Comparison of ENCODE assay signal across 1 cellular context in the genomic region with DNA sequence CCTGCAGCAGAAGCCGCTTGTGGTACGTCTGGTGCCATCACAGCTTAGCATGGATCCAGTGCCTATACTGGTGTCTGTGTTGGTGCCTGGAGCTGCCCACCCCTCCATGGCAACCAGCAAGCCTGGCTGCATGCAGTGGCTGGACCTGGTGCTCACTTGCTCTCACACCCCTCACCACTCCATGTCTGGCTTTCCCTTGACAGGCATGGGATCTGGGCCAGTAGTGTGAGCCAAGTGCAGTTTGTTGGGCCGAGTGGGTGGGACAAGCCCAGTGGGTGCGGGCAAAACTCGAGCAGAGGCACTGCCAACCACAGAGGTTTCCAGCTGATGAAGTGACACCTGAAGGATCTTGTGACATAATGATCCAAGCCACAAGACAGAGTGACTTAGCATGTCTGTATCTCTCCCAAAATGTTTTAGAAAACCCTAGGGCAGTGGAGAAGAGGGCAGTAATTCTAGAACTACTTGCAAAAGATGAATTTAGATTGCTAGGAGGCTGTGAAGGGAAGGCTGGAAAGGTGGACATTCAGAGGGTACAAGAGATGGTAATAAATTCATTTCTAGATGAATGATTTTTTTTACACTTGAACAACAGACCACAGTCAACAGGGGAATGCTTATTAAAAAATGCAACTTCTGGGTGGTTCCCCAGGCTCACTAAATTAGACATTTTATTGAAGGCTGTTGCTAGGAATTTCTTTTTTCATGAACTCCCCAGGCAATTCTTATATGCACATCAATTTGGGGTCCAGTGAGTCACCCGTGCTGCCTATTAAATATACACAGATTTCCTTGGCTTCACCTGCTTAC.
A peak's percentile ranks its signal among the peaks of the same experiment; 100 is the strongest.
TF ChIP-seq lines count a peak whose summit lies in the region.

No MANE protein-coding gene starts in this region.

TF ChIP-seq in GM12878, 131 proteins besides CTCF, POLR2A, EP300 and RAD21 (continued from another document):
- TF ChIP-seq, protein P1, sequence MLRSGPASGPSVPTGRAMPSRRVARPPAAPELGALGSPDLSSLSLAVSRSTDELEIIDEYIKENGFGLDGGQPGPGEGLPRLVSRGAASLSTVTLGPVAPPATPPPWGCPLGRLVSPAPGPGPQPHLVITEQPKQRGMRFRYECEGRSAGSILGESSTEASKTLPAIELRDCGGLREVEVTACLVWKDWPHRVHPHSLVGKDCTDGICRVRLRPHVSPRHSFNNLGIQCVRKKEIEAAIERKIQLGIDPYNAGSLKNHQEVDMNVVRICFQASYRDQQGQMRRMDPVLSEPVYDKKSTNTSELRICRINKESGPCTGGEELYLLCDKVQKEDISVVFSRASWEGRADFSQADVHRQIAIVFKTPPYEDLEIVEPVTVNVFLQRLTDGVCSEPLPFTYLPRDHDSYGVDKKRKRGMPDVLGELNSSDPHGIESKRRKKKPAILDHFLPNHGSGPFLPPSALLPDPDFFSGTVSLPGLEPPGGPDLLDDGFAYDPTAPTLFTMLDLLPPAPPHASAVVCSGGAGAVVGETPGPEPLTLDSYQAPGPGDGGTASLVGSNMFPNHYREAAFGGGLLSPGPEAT (IDR thresholded peaks at IDR 0.05; ENCODE audit: low read depth): peak; percentile 39; the same call in 1 of the 2 replicates
- TF ChIP-seq BCL11A (IDR thresholded peaks at IDR 0.05; ENCODE audit: low read depth, low read length) (0 out of 2 replicates have a peak, but pooled peaks have one; percentile 13), JUNB (IDR thresholded peaks at IDR 0.05) (peak; percentile 85), MTA3 (IDR thresholded peaks at IDR 0.05; ENCODE audit: borderline replicate concordance, low read length) (no peak), NFIC (IDR thresholded peaks at IDR 0.05; ENCODE audit: low read depth, low read length) (peak; percentile 70), ZBTB33 (IDR thresholded peaks at IDR 0.05) (no peak), NR2F1 (conservative IDR thresholded peaks at IDR 0.05) (0 out of 2 replicates have a peak, but pooled peaks have one; percentile 13), IKZF1 (conservative IDR thresholded peaks at IDR 0.05) (0 out of 2 replicates have a peak, but pooled peaks have one; percentile 18), DPF2 (IDR thresholded peaks at IDR 0.05) (0 out of 2 replicates have a peak, but pooled peaks have one; percentile 46), MTA2 (IDR thresholded peaks at IDR 0.05; ENCODE audit: low read depth) (peak; percentile 63; the same call in 1 of the 2 replicates), ZNF24 (IDR thresholded peaks at IDR 0.05) (0 out of 2 replicates have a peak, but pooled peaks have one; percentile 38), RUNX3 (IDR thresholded peaks at IDR 0.05; ENCODE audit: low read length) (peak; percentile 45; the same call in 1 of the 2 replicates), ZBTB40 (IDR thresholded peaks at IDR 0.05; ENCODE audit: borderline replicate concordance) (no peak), IRF4 (IDR thresholded peaks at IDR 0.05; ENCODE audit: low read depth, low read length) (0 out of 2 replicates have a peak, but pooled peaks have one; percentile 62), IKZF2 (IDR thresholded peaks at IDR 0.05) (peak in 1 of 2 experiments; percentile 23; a peak in 1 of 4 replicates), NBN (IDR thresholded peaks at IDR 0.05) (no peak)
